Comparison of ENCODE assay signal across 9 cellular contexts in the genomic region with DNA sequence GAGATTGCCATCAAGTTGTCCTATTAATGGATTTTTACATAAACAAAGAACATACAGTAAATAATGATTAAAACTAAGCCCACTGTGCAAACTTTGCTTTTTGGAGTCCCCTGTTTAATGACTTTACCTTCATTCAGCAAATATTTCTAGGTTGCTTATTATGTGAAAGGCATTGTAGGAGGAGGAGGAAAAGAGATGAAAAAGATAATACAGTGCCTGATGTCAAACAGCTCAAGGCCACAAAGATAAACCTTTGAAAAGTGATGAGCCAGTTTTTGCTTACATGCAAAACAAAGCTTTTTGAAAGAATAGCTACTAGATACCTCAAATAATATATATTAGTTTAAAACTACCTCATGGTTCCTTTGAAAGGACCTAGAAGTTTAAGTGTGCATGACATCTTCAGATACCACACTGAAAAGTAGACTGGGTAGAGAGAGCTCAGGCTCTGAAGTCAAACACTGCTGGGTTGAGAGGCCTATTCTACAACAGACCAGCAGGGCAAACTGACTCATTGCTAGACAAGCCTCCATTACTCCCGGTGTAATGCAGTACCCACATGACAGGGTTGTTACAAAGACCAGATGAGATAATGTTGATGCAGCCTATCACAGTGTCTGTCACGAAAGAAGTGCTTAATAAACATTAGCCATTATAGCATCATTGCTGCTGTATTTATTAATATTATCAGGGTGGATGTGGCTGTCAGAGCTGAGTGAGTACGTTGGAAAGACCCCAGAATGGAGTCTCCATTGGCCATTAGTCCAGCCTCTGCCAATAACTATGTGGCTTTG. TPM values are rescaled to one million over a fixed set of nuclear protein-coding genes. Genes with fewer than 3 reads are reported as not detected.
DNase-seq lines count a peak whose midpoint lies in the region; ATAC-seq and TF ChIP-seq lines count a peak whose summit lies in the region.
"Had no signal": no experiment of that assay in that cellular context is flagged by ENCODE, and none has a peak within 500 bp of the region (broad histone marks: within the 10 kb centered on the region; RNA-seq: fewer than 3 reads in every experiment).

No MANE protein-coding gene starts in this region.

- H3K4me1 ChIP-seq in thyroid gland (no peaks in the 10 kb centered on the region), tibial nerve (no peaks in the 10 kb centered on the region)

- ATAC-seq in GM21526 (IDR thresholded peaks at IDR 0.05; ENCODE audit: low FRiP score, unreplicated experiment), result peak; percentile 94
- ATAC-seq in naive B cell (ENCODE audit: low read depth in 2 of 2), result peak; percentile 49 to 56

- H3K36me3 ChIP-seq in thyroid gland (no peaks in the 10 kb centered on the region), tibial nerve (no peaks in the 10 kb centered on the region)

- no peaks in the 10 kb centered on the region for H3K4me1 Mint-ChIP-seq in naive B cell

- TF ChIP-seq EP300 in tibial nerve (IDR thresholded peaks at IDR 0.05), result no peak

- peak overlapping the region in 1 of 6 donors; percentile 29 for H3K27ac Mint-ChIP-seq in naive B cell

- TF ChIP-seq CTCF in thyroid gland (IDR thresholded peaks at IDR 0.05) (no peak), tibial nerve (IDR thresholded peaks at IDR 0.05) (no peak)

- whole genome bisulfite sequencing in thyroid gland, 2 donors, result 82 to 85% methylated on average over 3 of the region's 3 CpGs
- WGBS in tibial nerve, 2 donors, result 69 to 85% methylated on average over 3 of the region's 3 CpGs

- H3K27me3 ChIP-seq in thyroid gland (no peaks in the 10 kb centered on the region), tibial nerve (no peaks in the 10 kb centered on the region)
- H3K27me3 ChIP-seq: BLaER1 had no signal

- intact Hi-C loops in thyroid gland (cut with DNase I), result no loop called here

- H3K27ac ChIP-seq in thyroid gland (no peak overlapping the region), tibial nerve (no peak overlapping the region)
- H3K27ac ChIP-seq: BLaER1 had no signal

- H3K4me3 ChIP-seq in thyroid gland (replicated peaks in 1 of 3) (no peak overlapping the region), tibial nerve (no peak overlapping the region)
- H3K4me3 ChIP-seq: BLaER1 had no signal

- TF ChIP-seq POLR2A in thyroid gland (IDR thresholded peaks at IDR 0.05) (no peak), tibial nerve (IDR thresholded peaks at IDR 0.05) (no peak)

- H3K36me3 Mint-ChIP-seq in naive B cell, result no peaks in the 10 kb centered on the region

- H3K4me3 Mint-ChIP-seq in naive B cell, result no peak overlapping the region

- no peaks in the 10 kb centered on the region for H3K9me3 Mint-ChIP-seq in naive B cell

- no peaks in the 10 kb centered on the region for H3K9me3 ChIP-seq in thyroid gland
- H3K9me3 ChIP-seq in tibial nerve, result no peaks in the 10 kb centered on the region
- H3K9me3 ChIP-seq: BLaER1 had no signal

- DNase-seq in NCI-H345 (lab: John Stamatoyannopoulos, UW) (peak; percentile 25), NCI-H345 treated with DMSO at 0.1 percent for 48 hours (lab: John Stamatoyannopoulos, UW; ENCODE audit: unreplicated experiment) (no peak), HK-2 (ENCODE audit: unreplicated experiment) (peak; percentile 6), amniotic stem cell (lab: John Stamatoyannopoulos, UW) (peak; percentile 2), naive B cell (no peak), thyroid gland (no peak), tibial nerve (ENCODE audit: low spot score in 2 of 2) (no peak)

- no peaks in the 10 kb centered on the region for H3K27me3 Mint-ChIP-seq in naive B cell

RNA-seq across cellular contexts. Expression of a gene that starts 11.8 kb away (rescaled TPM):
- polyA plus RNA-seq in naive B cell (ENCODE audit: low read depth in 6 of 6), result under 1 TPM in 1 of 6 donors, not detected in 5; 0.44 TPM
- 1 to 10 TPM in 3 of 4 donors, under 1 TPM in 1; 0.49 to 1.9 (median 1.3) TPM for total RNA-seq in thyroid gland
- total RNA-seq in tibial nerve, result 1 to 10 TPM; 2.2 to 5.7 (median 4.4) TPM

Comparison
In these comparisons a context has a peak if more than half of its experiments do, and no peak if none do; other contexts are left out.
1. DNase-seq: peak in NCI-H345 (single experiment), HK-2 (single experiment) and amniotic stem cell (single experiment); none in NCI-H345 treated with DMSO at 0.1 percent for 48 hours (single experiment), naive B cell (single experiment), thyroid gland (0 of 2) and tibial nerve (0 of 2).